ENCODE assay signal across 7 cellular contexts in the genomic region with DNA sequence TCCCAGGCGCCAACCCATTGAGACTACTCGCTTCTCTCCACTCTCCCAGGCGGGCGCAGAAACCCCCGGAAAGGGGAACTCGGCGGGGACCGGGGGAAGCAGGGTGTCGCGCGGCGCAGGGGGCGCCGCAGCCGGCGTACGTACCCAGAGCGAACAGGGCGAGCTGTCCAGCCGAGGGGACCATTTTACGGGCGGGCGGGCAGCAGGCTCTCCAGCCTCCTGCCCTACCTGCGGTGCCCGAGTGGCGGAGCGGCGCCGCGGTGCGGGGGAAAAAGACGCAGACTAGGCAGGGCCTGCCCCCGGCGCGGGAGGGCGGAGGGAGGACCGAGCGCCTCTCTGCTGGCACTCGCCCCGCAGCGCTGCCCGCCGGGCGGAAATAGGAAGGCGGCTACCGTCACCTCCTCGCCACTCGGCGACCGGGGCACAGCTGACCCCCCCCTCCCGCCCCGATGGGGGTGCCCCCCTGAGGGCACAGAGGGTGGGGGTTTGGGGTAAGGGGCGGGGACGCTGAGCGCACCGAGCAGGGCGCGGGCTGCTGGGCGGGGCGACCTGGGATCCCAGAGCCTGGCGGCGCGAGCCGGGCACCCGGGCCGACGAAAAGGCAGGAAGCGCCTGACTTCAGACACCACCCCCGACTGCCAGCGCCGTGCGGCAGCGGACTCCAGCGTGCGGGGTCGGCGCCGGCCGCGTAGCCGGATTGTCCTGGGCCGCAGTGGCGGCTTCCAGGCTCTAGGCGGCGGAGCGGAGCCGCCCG. TPM values are rescaled to one million over a fixed set of nuclear protein-coding genes. Genes with fewer than 3 reads are reported as not detected.
DNase-seq lines count a peak whose midpoint lies in the region; ATAC-seq, FAIRE-seq and TF ChIP-seq lines count a peak whose summit lies in the region.

A gene (minus strand): TSS at position 243 of the 754 bp plus-strand sequence. CDS start 59 bp downstream, at position 184.

- DNase-seq in GM12891 (ENCODE audit: insufficient read length, low spot score) (peak; percentile 51), NCI-H2171 treated with DMSO at 0.1 percent for 48 hours (lab: John Stamatoyannopoulos, UW) (peak; percentile 66), choroid plexus epithelial cell (ENCODE audit: low read depth) (peak; percentile 18), left lobe of liver (ENCODE audit: low spot score) (peak; percentile 91)
- peak; percentile 55 for DNase-seq in activated CD4-positive, alpha-beta T cell treated with anti-CD3 and anti-CD28 coated beads for 1 hour
- DNase-seq in stimulated activated CD4-positive, alpha-beta T cell treated with anti-CD3 and anti-CD28 coated beads, Interleukin-2, amount 100 ng/mL, for 24 hours = peak; percentile 68 to 77

- FAIRE-seq in GM12891 (lab: Jason Lieb, UNC) = no peak

- H3K4me3 ChIP-seq in choroid plexus epithelial cell (ENCODE audit: low read depth, low read length) = peak within 1 kb of the TSS; percentile 54

- no peak for TF ChIP-seq CTCF in choroid plexus epithelial cell (conservative IDR thresholded peaks at IDR 0.05; ENCODE audit: low read depth, low read length)

- no peak for TF ChIP-seq POLR2A in GM12891 (IDR thresholded peaks at IDR 0.05; ENCODE audit: low read depth, low read length)

- peak; percentile 61 for ATAC-seq in HG02943 (IDR thresholded peaks at IDR 0.05; ENCODE audit: low read depth, unreplicated experiment)
- peak; percentile 87 for ATAC-seq in left lobe of liver

TF ChIP-seq in GM12891, 5 proteins besides CTCF, POLR2A, EP300 and RAD21:
- no peak for TF ChIP-seq SPI1 (IDR thresholded peaks at IDR 0.05; ENCODE audit: low read depth, low read length)
- TF ChIP-seq POU2F2 (IDR thresholded peaks at IDR 0.05; ENCODE audit: low read depth, low read length) = no peak
- TF ChIP-seq PAX5 (IDR thresholded peaks at IDR 0.05; ENCODE audit: insufficient read depth, low read length, severe bottlenecking) = no peak
- TF ChIP-seq POLR2AphosphoS5 (IDR thresholded peaks at IDR 0.05; ENCODE audit: low read depth, low read length) = no peak
- no peak for TF ChIP-seq TAF1 (IDR thresholded peaks at IDR 0.05; ENCODE audit: low read depth, low read length)

RNA-seq across cellular contexts. Expression of the gene that starts here (rescaled TPM):
- not detected for polyA plus RNA-seq in GM12891 (2012; ENCODE audit: low read depth, missing spikeins)
- 5.0 TPM for total RNA-seq in left lobe of liver

Comparison
In these comparisons a context has a peak if more than half of its experiments do, and no peak if none do; other contexts are left out.
1. Peak in every context shown above with its lines: DNase-seq, ATAC-seq and H3K4me3 ChIP-seq.
2. DNase-seq: peak in every context shown above with its lines; median percentile 91 in left lobe of liver; 72 in stimulated activated CD4-positive, alpha-beta T cell treated with anti-CD3 and anti-CD28 coated beads, Interleukin-2, amount 100 ng/mL, for 24 hours; 66 in NCI-H2171 treated with DMSO at 0.1 percent for 48 hours; 55 in activated CD4-positive, alpha-beta T cell treated with anti-CD3 and anti-CD28 coated beads for 1 hour; 51 in GM12891; 18 in choroid plexus epithelial cell.